Comparison of ENCODE assay signal across 11 cellular contexts in the genomic region with DNA sequence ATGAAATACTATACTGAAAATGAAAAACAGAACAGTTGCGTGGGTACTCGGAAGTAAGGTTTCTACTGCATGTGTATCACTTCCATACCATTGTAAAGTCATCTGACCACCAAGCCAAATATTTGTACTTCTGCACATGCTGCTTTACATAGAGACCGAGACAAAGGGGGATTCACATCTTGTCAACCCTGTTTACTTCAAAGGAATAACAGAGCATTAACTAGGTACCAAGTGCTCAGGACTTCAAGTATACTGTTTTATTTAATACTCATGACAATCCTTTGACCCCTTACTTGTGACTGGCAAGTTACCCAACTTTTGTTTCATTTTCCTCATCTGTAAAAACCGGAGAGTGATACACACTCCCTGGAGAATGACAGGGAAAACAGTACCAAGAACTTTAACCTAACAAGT. TPM values are rescaled to one million over a fixed set of nuclear protein-coding genes. Genes with fewer than 3 reads are reported as not detected.
DNase-seq lines count a peak whose midpoint lies in the region; ATAC-seq and TF ChIP-seq lines count a peak whose summit lies in the region.
"Had no signal": no experiment of that assay in that cellular context is flagged by ENCODE, and none has a peak within 500 bp of the region (broad histone marks: within the 10 kb centered on the region; RNA-seq: fewer than 3 reads in every experiment).

No MANE protein-coding gene starts in this region.

- H2AFZ ChIP-seq in osteoblast (ENCODE audit: low read length), result no peak overlapping the region

- peak; percentile 72 for ATAC-seq in HG02938 (IDR thresholded peaks at IDR 0.05; ENCODE audit: unreplicated experiment)
- no peak for ATAC-seq in GM21367 (IDR thresholded peaks at IDR 0.05; ENCODE audit: unreplicated experiment)
- no peak for ATAC-seq in GM19455 (IDR thresholded peaks at IDR 0.05; ENCODE audit: unreplicated experiment)

- H3K4me2 ChIP-seq in osteoblast (ENCODE audit: insufficient read depth, low read length), result peak overlapping the region; percentile 16

- no peaks in the 10 kb centered on the region for H3K27me3 ChIP-seq in brain microvascular endothelial cell (replicated peaks)
- H3K27me3 ChIP-seq in osteoblast (ENCODE audit: insufficient read depth, low read length), result no peaks in the 10 kb centered on the region
- H3K27me3 ChIP-seq: suprapubic skin had no signal

- H3K4me3 ChIP-seq in GM12864 (ENCODE audit: low read depth, low read length) (no peak overlapping the region), brain microvascular endothelial cell (ENCODE audit: low read depth, low read length) (no peak overlapping the region), osteoblast (ENCODE audit: insufficient read depth, low read length) (no peak overlapping the region)
- H3K4me3 ChIP-seq: suprapubic skin had no signal

- TF ChIP-seq CTCF in GM12864 (IDR thresholded peaks at IDR 0.05; ENCODE audit: low read depth, low read length, missing control alignments), result no peak
- TF ChIP-seq CTCF in brain microvascular endothelial cell (IDR thresholded peaks at IDR 0.05; ENCODE audit: low read depth, low read length, missing control alignments), result no peak
- TF ChIP-seq CTCF in osteoblast (IDR thresholded peaks at IDR 0.05; ENCODE audit: extremely low read depth, low read depth, low read length), result no peak

- no peaks in the 10 kb centered on the region for H3K9me3 ChIP-seq in osteoblast (ENCODE audit: low read depth, low read length)
- H3K9me3 ChIP-seq: suprapubic skin had no signal

- H3K27ac ChIP-seq in brain microvascular endothelial cell (peak overlapping the region; percentile 6), osteoblast (ENCODE audit: low read depth, low read length) (no peak overlapping the region)
- H3K27ac ChIP-seq: suprapubic skin had no signal

- H3K79me2 ChIP-seq in osteoblast (ENCODE audit: insufficient read depth, low read length), result peaks cover 100% of the 10 kb centered on the region

- H4K20me1 ChIP-seq in osteoblast (ENCODE audit: insufficient read depth, low read length), result peaks cover 77% of the 10 kb centered on the region

- peaks cover 24% of the 10 kb centered on the region for H3K4me1 ChIP-seq in osteoblast (ENCODE audit: insufficient read depth, low read length)

- no peaks in the 10 kb centered on the region for H3K36me3 ChIP-seq in brain microvascular endothelial cell (replicated peaks)
- no peaks in the 10 kb centered on the region for H3K36me3 ChIP-seq in osteoblast (ENCODE audit: insufficient read depth, low read length)

- DNase-seq in GM12864 (ENCODE audit: low read depth) (peak; percentile 41), brain microvascular endothelial cell (no peak), osteoblast (ENCODE audit: insufficient read length, low spot score, missing footprints) (no peak), kidney tubule cell (ENCODE audit: low spot score) (no peak), cerebellar nuclear complex (lab: John Stamatoyannopoulos, UW) (no peak)
- DNase-seq: NCI-H226; stimulated activated CD4-positive, alpha-beta T cell treated with anti-CD3 and anti-CD28 coated beads, Interleukin-15, amount 100 ng/mL, for 24 hours had no signal

- in situ Hi-C loops in brain microvascular endothelial cell (cut with HindIII; ENCODE audit: low pct_ligation_motif_present, low sequenced_read_pairs), result no loop called here

RNA-seq across cellular contexts. Expression of a gene that starts 9.9 kb away (rescaled TPM):
- total RNA-seq in osteoblast, result 46.3 and 61.6 TPM in 2 replicates
